ENCODE assay signal across 17 cellular contexts in genomic region chr9:76876098-76876497, GRCh38. TPM values are rescaled to one million over a fixed set of nuclear protein-coding genes. Genes with fewer than 3 reads are reported as not detected.
DNase-seq lines count a peak whose midpoint lies in the region; ATAC-seq and TF ChIP-seq lines count a peak whose summit lies in the region.
"Had no signal": no experiment of that assay in that cellular context is flagged by ENCODE, and none has a peak within 500 bp of the region (broad histone marks: within the 10 kb centered on the region; RNA-seq: fewer than 3 reads in every experiment).

No MANE protein-coding gene starts in this region.

- TF ChIP-seq CTCF in IMR-90 (conservative IDR thresholded peaks at IDR 0.05; ENCODE audit: low read depth, low read length) (no peak), thoracic aorta (IDR thresholded peaks at IDR 0.05) (no peak)

- H3K36me3 ChIP-seq in IMR-90 (ENCODE audit: control insufficient read depth, insufficient read depth, low read length) (no peaks in the 10 kb centered on the region), thoracic aorta (no peaks in the 10 kb centered on the region)
- H3K36me3 ChIP-seq: HAP-1 had no signal

- WGBS in IMR-90 (ENCODE audit: extremely low coverage in 2 of 2, insufficient read length in 1 of 2), 2 experiments: no CpG with 5 or more reads among the region's 2 CpGs

- H3K9me1 ChIP-seq in IMR-90 (ENCODE audit: insufficient read depth, low read length): no peaks in the 10 kb centered on the region

- H3K56ac ChIP-seq in IMR-90 (ENCODE audit: extremely low read depth, insufficient read depth, low read length): no peak overlapping the region

- H4K8ac ChIP-seq in IMR-90 (ENCODE audit: low read depth in 2 of 2, low read length in 2 of 2): no peak overlapping the region

- H2BK5ac ChIP-seq in IMR-90 (ENCODE audit: low read depth, low read length, poor library complexity, severe bottlenecking): no peak overlapping the region

- H3K79me1 ChIP-seq in IMR-90 (ENCODE audit: low read depth in 1 of 2, low read length in 2 of 2): no peaks in the 10 kb centered on the region

- no peak for TF ChIP-seq POLR2A in IMR-90 (IDR thresholded peaks at IDR 0.05; ENCODE audit: low read depth, low read length)

- no peak overlapping the region for H3K4me2 ChIP-seq in IMR-90 (ENCODE audit: low read depth, low read length)

- no peak overlapping the region for H3K9ac ChIP-seq in IMR-90 (ENCODE audit: low read depth, low read length)

- no peak overlapping the region for H2BK20ac ChIP-seq in IMR-90 (ENCODE audit: low read depth, low read length)

- no peak for TF ChIP-seq RAD21 in IMR-90 (IDR thresholded peaks at IDR 0.05; ENCODE audit: low read length)

- CTCF ChIA-PET in IMR-90 (lab: Yijun Ruan, JAX): no interaction called here

- H2BK15ac ChIP-seq in IMR-90 (ENCODE audit: low read depth, low read length): no peak overlapping the region

- H3K4me3 ChIP-seq in IMR-90 (ENCODE audit: insufficient read depth, low read depth, low read length) (no peak overlapping the region), thoracic aorta (peak overlapping the region; percentile 9)
- H3K4me3 ChIP-seq: HAP-1 had no signal

- H3K4me1 ChIP-seq in IMR-90 (ENCODE audit: control insufficient read depth, insufficient read depth, low read length): peaks cover 7% of the 10 kb centered on the region
- H3K4me1 ChIP-seq in thoracic aorta (ENCODE audit: control insufficient read depth in 1 of 2, low read depth in 2 of 2): peaks cover 38 to 83% of the 10 kb centered on the region in 2 donors
- H3K4me1 ChIP-seq: HAP-1 had no signal

- ATAC-seq in IMR-90 (ENCODE audit: low read depth): peak; percentile 59
- ATAC-seq in thoracic aorta (ENCODE audit: insufficient number of reproducible peaks, low FRiP score, low read depth): peak; percentile 89
- ATAC-seq in HG03159 (IDR thresholded peaks at IDR 0.05; ENCODE audit: unreplicated experiment): no peak
- ATAC-seq: natural killer cell had no signal

- no peak overlapping the region for H2AFZ ChIP-seq in IMR-90 (replicated peaks; ENCODE audit: low read length, poor library complexity)

- no peak overlapping the region for H3K23ac ChIP-seq in IMR-90 (ENCODE audit: low read depth, low read length)

- H2AK9ac ChIP-seq in IMR-90 (replicated peaks; ENCODE audit: low read depth, low read length, poor library complexity): no peak overlapping the region

- dilution Hi-C loops in IMR-90 (cut with HindIII; ENCODE audit: low sequenced_read_pairs, unreplicated experiment): no loop called here

- in situ Hi-C loops in IMR-90 (cut with MboI; ENCODE audit: low sequenced_read_pairs): no loop called here

- H2AK5ac ChIP-seq in IMR-90 (ENCODE audit: low read depth, low read length): no peak overlapping the region

- no peaks in the 10 kb centered on the region for H4K20me1 ChIP-seq in IMR-90 (ENCODE audit: insufficient read depth, low read length)

- no peak overlapping the region for H3K14ac ChIP-seq in IMR-90 (replicated peaks; ENCODE audit: low read depth, low read length)

- intact Hi-C loops in IMR-90 (cut with micrococcal nuclease): no loop called here

- peak; percentile 41 for DNase-seq in IMR-90
- peak; percentile 29 for DNase-seq in dedifferentiated amniotic fluid mesenchymal stem cell (ENCODE audit: extremely low spot score)
- peak; percentile 55 for DNase-seq in kidney tubule cell (ENCODE audit: low spot score)
- no peak for DNase-seq in thoracic aorta (ENCODE audit: low spot score)
- DNase-seq in activated gamma-delta T cell (lab: John Stamatoyannopoulos, UW): no peak
- no peak for DNase-seq in epidermal melanocyte (ENCODE audit: insufficient read length, low spot score)
- no peak for DNase-seq in MV-4-11 (lab: John Stamatoyannopoulos, UW)
- DNase-seq: activated B cell treated with CpG ODN at 0.5 μM for 24 hours; activated CD8-positive, alpha-beta memory T cell treated with anti-CD3 and anti-CD28 coated beads for 24 hours; DMS153; natural killer cell; NCI-H187; NCI-H446 treated with DMSO at 0.1 percent for 48 hours; T-helper 2 cell had no signal

- no peak overlapping the region for H2BK120ac ChIP-seq in IMR-90 (ENCODE audit: low read depth, low read length)

- POLR2A ChIA-PET in IMR-90 (lab: Charles Lee; ENCODE audit: unreplicated experiment): no interaction called here

- BruUV-seq in IMR-90 (replicated peaks; lab: Mats Ljungman, UMichigan): no TSS peak

- no peak overlapping the region for H3K4ac ChIP-seq in IMR-90 (ENCODE audit: low read depth, low read length)

- H3K27ac ChIP-seq in IMR-90 (ENCODE audit: insufficient read depth, low read length): no peak overlapping the region
- peak overlapping the region; percentile 94 to 96 for H3K27ac ChIP-seq in thoracic aorta
- H3K27ac ChIP-seq: C4-2B had no signal

- H3K9me3 ChIP-seq in IMR-90 (ENCODE audit: control insufficient read depth, insufficient read depth, low read length) (no peaks in the 10 kb centered on the region), thoracic aorta (no peaks in the 10 kb centered on the region)
- H3K9me3 ChIP-seq: HAP-1 had no signal

- no peaks in the 10 kb centered on the region for H3K27me3 ChIP-seq in IMR-90 (ENCODE audit: control insufficient read depth, insufficient read depth, low read length)
- no peaks in the 10 kb centered on the region for H3K27me3 ChIP-seq in thoracic aorta (replicated peaks; ENCODE audit: insufficient read depth)

- no peak overlapping the region for H4K91ac ChIP-seq in IMR-90 (ENCODE audit: insufficient read depth, low read depth, low read length)

- H3K18ac ChIP-seq in IMR-90 (ENCODE audit: low read depth, low read length): no peak overlapping the region

- no peak overlapping the region for H4K5ac ChIP-seq in IMR-90 (ENCODE audit: low read depth, low read length)

TF ChIP-seq in IMR-90, 13 proteins besides CTCF, POLR2A, EP300 and RAD21:
- TF ChIP-seq BHLHE40 (IDR thresholded peaks at IDR 0.05; ENCODE audit: low read depth, low read length) (no peak), MAFK (IDR thresholded peaks at IDR 0.05; ENCODE audit: low read depth, low read length) (no peak), RCOR1 (IDR thresholded peaks at IDR 0.05; ENCODE audit: insufficient replicate concordance, low read length) (no peak), CEBPB (IDR thresholded peaks at IDR 0.05; ENCODE audit: low read depth, low read length) (no peak), CHD1 (IDR thresholded peaks at IDR 0.05; ENCODE audit: low read depth, low read length) (no peak), ELK1 (IDR thresholded peaks at IDR 0.05; ENCODE audit: borderline replicate concordance, low read depth, low read length) (no peak), RFX5 (IDR thresholded peaks at IDR 0.05; ENCODE audit: low read depth, low read length) (no peak), USF2 (IDR thresholded peaks at IDR 0.05; ENCODE audit: low read depth, low read length) (no peak), MAZ (IDR thresholded peaks at IDR 0.05; ENCODE audit: borderline replicate concordance, low read depth, low read length) (no peak), MXI1 (IDR thresholded peaks at IDR 0.05; ENCODE audit: borderline replicate concordance, low read depth, low read length) (no peak), NFE2L2 (IDR thresholded peaks at IDR 0.05; ENCODE audit: low read depth, low read length) (no peak), FOS (IDR thresholded peaks at IDR 0.05; ENCODE audit: low read depth, low read length) (no peak), SMC3 (IDR thresholded peaks at IDR 0.05; ENCODE audit: low read depth, low read length) (no peak)

RNA-seq across cellular contexts. Expression of gene PRUNE2, which starts 29.8 kb away (rescaled TPM):
- total RNA-seq in IMR-90 (2012; rRNA removed) (1.4 and 1.6 TPM in 2 replicates), thoracic aorta (100 to 1,000 TPM; 360 to 420 TPM)
- polyA plus RNA-seq in IMR-90 (2012; rRNA removed): 0.40 and 0.70 TPM in 2 replicates
- polyA plus RNA-seq in IMR-90 (2012; cell fraction: cytosol; rRNA removed): 0.11 and 0.36 TPM in 2 replicates
- 0.14 and 0.77 TPM in 2 replicates for polyA plus RNA-seq in IMR-90 (2012; cell fraction: nucleus; rRNA removed; ENCODE audit: low replicate concordance)
- total RNA-seq: activated B cell treated with CpG ODN at 0.5 μM for 24 hours had no signal

Comparison
In these comparisons a context has a peak if more than half of its experiments do, and no peak if none do; other contexts are left out.
1. DNase-seq: peak in IMR-90 (single experiment), dedifferentiated amniotic fluid mesenchymal stem cell (single experiment) and kidney tubule cell (single experiment); none in thoracic aorta (single experiment), activated gamma-delta T cell (single experiment), epidermal melanocyte (single experiment) and MV-4-11 (single experiment).
2. RNA of gene PRUNE2, which starts 29.8 kb away (total RNA-seq): 360 to 420 TPM in thoracic aorta; 1.4 to 1.6 TPM in IMR-90; every median in the first group is over 100 times any median in the second.